23 cellular contexts compared by ENCODE assay signal in the genomic region with DNA sequence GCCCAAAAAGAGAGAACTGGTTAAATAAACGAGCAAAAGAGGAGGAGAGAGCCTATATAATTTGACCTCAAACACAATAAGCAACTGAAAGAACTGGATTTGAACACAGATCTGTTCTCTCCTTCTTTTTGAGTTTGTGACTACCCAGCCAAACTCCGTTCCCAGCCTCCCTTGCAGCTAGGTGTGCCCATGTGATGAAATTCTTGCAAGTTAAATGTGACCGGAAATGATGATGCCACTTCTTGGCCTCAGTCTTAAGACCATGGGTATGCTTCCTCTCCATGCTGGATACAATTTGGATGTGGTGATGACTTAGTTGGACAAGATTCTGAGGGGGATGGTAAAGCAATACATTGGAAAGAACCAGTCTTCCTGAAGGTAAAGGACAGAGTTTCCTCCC.
DNase-seq lines count a peak whose midpoint lies in the region; ATAC-seq and TF ChIP-seq lines count a peak whose summit lies in the region.
"Had no signal": no experiment of that assay in that cellular context is flagged by ENCODE, and none has a peak within 500 bp of the region (broad histone marks: within the 10 kb centered on the region; RNA-seq: fewer than 3 reads in every experiment).

No MANE protein-coding gene starts in this region.

- TF ChIP-seq CTCF in activated CD8-positive, alpha-beta T cell treated with anti-CD3 and anti-CD28 coated beads for 36 hours (IDR thresholded peaks at IDR 0.05), result no peak
- TF ChIP-seq CTCF in RWPE2 (IDR thresholded peaks at IDR 0.05; ENCODE audit: poor library complexity, severe bottlenecking) (no peak), foreskin keratinocyte (conservative IDR thresholded peaks at IDR 0.05) (no peak)

- peaks cover 15% of the 10 kb centered on the region for H3K4me1 ChIP-seq in CD4-positive, CD25-positive, alpha-beta regulatory T cell (ENCODE audit: control insufficient read depth, insufficient read depth, low read length, poor library complexity, severe bottlenecking)
- H3K4me1 ChIP-seq in RWPE2 (ENCODE audit: insufficient read depth, poor library complexity, severe bottlenecking) (peaks cover 41% of the 10 kb centered on the region), foreskin keratinocyte (peaks cover 30% of the 10 kb centered on the region)

- CTCF ChIA-PET in activated CD8-positive, alpha-beta T cell treated with anti-CD3 and anti-CD28 coated beads for 36 hours (lab: Charles Lee), result interaction anchor here (1.2 to 4.8 kb wide), 3 partner anchors 10 to 102 kb away, joined by 3 to 22 read pairs (median 4); no protein-coding TSS in a partner anchor
- CTCF ChIA-PET in activated CD8-positive, alpha-beta T cell treated with anti-CD3 and anti-CD28 coated beads, Interleukin-2, amount 10 ng/mL, durations not matched to agents 7 days and 5 days (lab: Charles Lee), result interaction anchor here (1.0 to 1.1 kb wide), 2 partner anchors 9 to 534 kb away, joined by 3 read pairs; no protein-coding TSS in a partner anchor

- H3K27ac Mint-ChIP-seq in activated CD8-positive, alpha-beta T cell treated with anti-CD3 and anti-CD28 coated beads for 36 hours, result peak overlapping the region; percentile 87
- H3K27ac Mint-ChIP-seq in activated CD8-positive, alpha-beta T cell treated with anti-CD3 and anti-CD28 coated beads, Interleukin-2, amount 10 ng/mL, durations not matched to agents 7 days and 5 days, result no peak overlapping the region
- H3K27ac Mint-ChIP-seq in CD4-positive, CD25-positive, alpha-beta regulatory T cell, result peak overlapping the region in 2 of 3 donors; percentile 23 to 88
- H3K27ac Mint-ChIP-seq: activated CD4-positive, alpha-beta T cell treated with anti-CD3 and anti-CD28 coated beads, Interleukin-2, amount 10 ng/mL, durations not matched to agents 7 days and 5 days had no signal

- POLR2A ChIA-PET in activated CD8-positive, alpha-beta T cell treated with anti-CD3 and anti-CD28 coated beads for 36 hours (lab: Charles Lee), result interaction anchor here (0.9 to 1.7 kb wide), 3 partner anchors 8 to 35 kb away, joined by 3 to 6 read pairs (median 4); no protein-coding TSS in a partner anchor
- POLR2A ChIA-PET in activated CD8-positive, alpha-beta T cell treated with anti-CD3 and anti-CD28 coated beads, Interleukin-2, amount 10 ng/mL, durations not matched to agents 7 days and 5 days (lab: Charles Lee), result no interaction called here

- no peak overlapping the region for H3K27ac ChIP-seq in CD4-positive, CD25-positive, alpha-beta regulatory T cell (ENCODE audit: insufficient read depth, low read length, poor library complexity, severe bottlenecking)
- H3K27ac ChIP-seq in RWPE2 (ENCODE audit: poor library complexity, severe bottlenecking), result peak overlapping the region; percentile 97
- H3K27ac ChIP-seq in foreskin keratinocyte, result peak overlapping the region; percentile 100
- H3K27ac ChIP-seq: heart right ventricle had no signal

- H3K4me3 ChIP-seq in CD4-positive, CD25-positive, alpha-beta regulatory T cell (ENCODE audit: low read depth, low read length), result no peak overlapping the region
- H3K4me3 ChIP-seq in RWPE2 (ENCODE audit: severe bottlenecking), result no peak overlapping the region
- H3K4me3 ChIP-seq: heart right ventricle, smooth muscle cell had no signal

- H3K27me3 ChIP-seq in CD4-positive, CD25-positive, alpha-beta regulatory T cell (ENCODE audit: control insufficient read depth, insufficient read depth, low read length), result no peaks in the 10 kb centered on the region
- H3K27me3 ChIP-seq in RWPE2 (ENCODE audit: insufficient read depth, poor library complexity, severe bottlenecking), result no peaks in the 10 kb centered on the region
- no peaks in the 10 kb centered on the region for H3K27me3 ChIP-seq in foreskin keratinocyte
- H3K27me3 ChIP-seq: BE2C, heart right ventricle had no signal

- peaks cover 13% of the 10 kb centered on the region for H3K9me3 Mint-ChIP-seq in activated CD8-positive, alpha-beta T cell treated with anti-CD3 and anti-CD28 coated beads for 36 hours
- peaks cover 6% of the 10 kb centered on the region for H3K9me3 Mint-ChIP-seq in activated CD8-positive, alpha-beta T cell treated with anti-CD3 and anti-CD28 coated beads, Interleukin-2, amount 10 ng/mL, durations not matched to agents 7 days and 5 days (ENCODE audit: insufficient read depth)
- peaks cover 0 to 6% (median 2%) of the 10 kb centered on the region in 7 donors for H3K9me3 Mint-ChIP-seq in CD4-positive, CD25-positive, alpha-beta regulatory T cell

- H3K4me1 Mint-ChIP-seq in activated CD8-positive, alpha-beta T cell treated with anti-CD3 and anti-CD28 coated beads for 36 hours (ENCODE audit: low read depth), result peaks cover 64% of the 10 kb centered on the region
- H3K4me1 Mint-ChIP-seq in activated CD8-positive, alpha-beta T cell treated with anti-CD3 and anti-CD28 coated beads, Interleukin-2, amount 10 ng/mL, durations not matched to agents 7 days and 5 days (ENCODE audit: low read depth), result peaks cover 29% of the 10 kb centered on the region
- H3K4me1 Mint-ChIP-seq in CD4-positive, CD25-positive, alpha-beta regulatory T cell, result peaks cover 17 to 34% (median 30%) of the 10 kb centered on the region in 4 donors

- no peaks in the 10 kb centered on the region for H3K36me3 ChIP-seq in CD4-positive, CD25-positive, alpha-beta regulatory T cell (ENCODE audit: control insufficient read depth, insufficient read depth, low read length)
- H3K36me3 ChIP-seq in RWPE2 (ENCODE audit: low read depth), result no peaks in the 10 kb centered on the region
- H3K36me3 ChIP-seq: BE2C, heart right ventricle had no signal

- H3K9me3 ChIP-seq in CD4-positive, CD25-positive, alpha-beta regulatory T cell (ENCODE audit: control insufficient read depth in 2 of 2, low read length in 2 of 2), result no peaks in the 10 kb centered on the region
- H3K9me3 ChIP-seq in RWPE2 (ENCODE audit: severe bottlenecking), result no peaks in the 10 kb centered on the region
- H3K9me3 ChIP-seq: BE2C had no signal

- H3K36me3 Mint-ChIP-seq in activated CD8-positive, alpha-beta T cell treated with anti-CD3 and anti-CD28 coated beads for 36 hours (ENCODE audit: low read depth), result peaks cover 12% of the 10 kb centered on the region
- peaks cover 2% of the 10 kb centered on the region for H3K36me3 Mint-ChIP-seq in activated CD8-positive, alpha-beta T cell treated with anti-CD3 and anti-CD28 coated beads, Interleukin-2, amount 10 ng/mL, durations not matched to agents 7 days and 5 days (ENCODE audit: low read depth)
- H3K36me3 Mint-ChIP-seq in CD4-positive, CD25-positive, alpha-beta regulatory T cell, result no peaks in the 10 kb centered on the region
- H3K36me3 Mint-ChIP-seq: brain had no signal

- H3K27me3 Mint-ChIP-seq in activated CD8-positive, alpha-beta T cell treated with anti-CD3 and anti-CD28 coated beads for 36 hours, result no peaks in the 10 kb centered on the region
- H3K27me3 Mint-ChIP-seq in activated CD8-positive, alpha-beta T cell treated with anti-CD3 and anti-CD28 coated beads, Interleukin-2, amount 10 ng/mL, durations not matched to agents 7 days and 5 days (ENCODE audit: low read depth), result peaks cover 3% of the 10 kb centered on the region
- no peaks in the 10 kb centered on the region for H3K27me3 Mint-ChIP-seq in CD4-positive, CD25-positive, alpha-beta regulatory T cell
- H3K27me3 Mint-ChIP-seq: activated CD4-positive, alpha-beta T cell treated with anti-CD3 and anti-CD28 coated beads, Interleukin-2, amount 10 ng/mL, durations not matched to agents 7 days and 5 days had no signal

- intact Hi-C loops in activated CD8-positive, alpha-beta T cell treated with anti-CD3 and anti-CD28 coated beads for 36 hours (cut with micrococcal nuclease), result no loop called here

- peak; percentile 31 for DNase-seq in activated CD8-positive, alpha-beta T cell treated with anti-CD3 and anti-CD28 coated beads for 36 hours
- no peak for DNase-seq in activated CD8-positive, alpha-beta T cell treated with anti-CD3 and anti-CD28 coated beads, Interleukin-2, amount 10 ng/mL, durations not matched to agents 7 days and 5 days
- DNase-seq in CD4-positive, CD25-positive, alpha-beta regulatory T cell, result no peak
- DNase-seq in RWPE2 (ENCODE audit: low spot score) (no peak), foreskin keratinocyte (no peak), NCI-H2196 treated with DMSO at 0.1 percent for 48 hours (lab: John Stamatoyannopoulos, UW; ENCODE audit: unreplicated experiment) (no peak)
- DNase-seq: activated CD4-positive, alpha-beta T cell treated with anti-CD3 and anti-CD28 coated beads, Interleukin-2, amount 10 ng/mL, durations not matched to agents 7 days and 5 days; BE2C; DMS79; heart right ventricle; left colon; naive thymus-derived CD4-positive, alpha-beta T cell; NCI-H1048; NCI-H187; NCI-H2171 treated with DMSO at 0.1 percent for 48 hours; NCI-H526; retina; stimulated activated CD4-positive, alpha-beta T cell treated with anti-CD3 and anti-CD28 coated beads, Interleukin-2, amount 100 ng/mL, for 24 hours; T-helper 2 cell had no signal

- no peak for ATAC-seq in activated CD8-positive, alpha-beta T cell treated with anti-CD3 and anti-CD28 coated beads for 36 hours
- no peak for ATAC-seq in activated CD8-positive, alpha-beta T cell treated with anti-CD3 and anti-CD28 coated beads, Interleukin-2, amount 10 ng/mL, durations not matched to agents 7 days and 5 days
- no peak for ATAC-seq in CD4-positive, CD25-positive, alpha-beta regulatory T cell (ENCODE audit: low read depth in 2 of 2)
- ATAC-seq in RWPE2 (ENCODE audit: low read depth) (no peak), foreskin keratinocyte (no peak), HG03571 (IDR thresholded peaks at IDR 0.05; ENCODE audit: unreplicated experiment) (no peak), GM21526 (IDR thresholded peaks at IDR 0.05; ENCODE audit: low FRiP score, unreplicated experiment) (no peak)
- ATAC-seq: heart right ventricle; left colon; naive thymus-derived CD4-positive, alpha-beta T cell had no signal

- H3K4me3 Mint-ChIP-seq in activated CD8-positive, alpha-beta T cell treated with anti-CD3 and anti-CD28 coated beads for 36 hours, result no peak overlapping the region
- no peak overlapping the region for H3K4me3 Mint-ChIP-seq in activated CD8-positive, alpha-beta T cell treated with anti-CD3 and anti-CD28 coated beads, Interleukin-2, amount 10 ng/mL, durations not matched to agents 7 days and 5 days
- no peak overlapping the region for H3K4me3 Mint-ChIP-seq in CD4-positive, CD25-positive, alpha-beta regulatory T cell
- H3K4me3 Mint-ChIP-seq: activated CD4-positive, alpha-beta T cell treated with anti-CD3 and anti-CD28 coated beads, Interleukin-2, amount 10 ng/mL, durations not matched to agents 7 days and 5 days; brain had no signal
